ENCODE assay signal across 12 cellular contexts in the genomic region with DNA sequence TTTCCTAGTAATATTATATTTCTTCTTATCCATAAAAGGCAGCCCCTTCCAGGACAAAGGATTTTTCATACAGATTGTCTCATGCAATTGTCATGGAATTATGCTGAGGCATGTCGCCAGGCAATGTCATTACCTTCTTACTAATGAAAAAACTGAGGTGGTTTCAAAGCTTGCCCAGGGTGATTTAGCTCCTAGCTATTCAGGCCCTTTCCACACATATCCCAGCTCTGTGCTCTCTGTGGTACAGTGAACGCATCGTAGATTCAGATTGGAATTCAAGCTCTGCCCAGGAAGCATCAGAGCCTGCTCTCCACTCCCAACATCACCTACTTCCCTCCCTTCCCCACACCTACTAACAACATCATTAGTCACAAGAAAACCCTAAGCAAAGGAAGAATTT.
DNase-seq lines count a peak whose midpoint lies in the region; ATAC-seq, FAIRE-seq and TF ChIP-seq lines count a peak whose summit lies in the region.
"Had no signal": no experiment of that assay in that cellular context is flagged by ENCODE, and none has a peak within 500 bp of the region (broad histone marks: within the 10 kb centered on the region; RNA-seq: fewer than 3 reads in every experiment).

No MANE protein-coding gene starts in this region.

- H3K36me3 ChIP-seq in heart right ventricle = peaks cover 0 to 9% (median 0%) of the 10 kb centered on the region in 9 donors
- H3K36me3 ChIP-seq in brain microvascular endothelial cell (replicated peaks) = no peaks in the 10 kb centered on the region
- H3K36me3 ChIP-seq in kidney epithelial cell (ENCODE audit: control insufficient read depth, insufficient read depth, low read length) = no peaks in the 10 kb centered on the region

- H3K4me1 ChIP-seq in heart right ventricle = peaks cover 0 to 64% (median 28%) of the 10 kb centered on the region in 9 donors

- H3K27me3 ChIP-seq in heart right ventricle = no peaks in the 10 kb centered on the region
- H3K27me3 ChIP-seq in brain microvascular endothelial cell (replicated peaks) = no peaks in the 10 kb centered on the region
- H3K27me3 ChIP-seq in kidney epithelial cell (ENCODE audit: control insufficient read depth, insufficient read depth, low read length) = no peaks in the 10 kb centered on the region
- H3K27me3 ChIP-seq: BLaER1 treated with 17β-estradiol and CSF1 and Interleukin-3, amounts not matched to agents 10 nM and 100 nM had no signal

- in situ Hi-C loops in brain microvascular endothelial cell (cut with HindIII; ENCODE audit: low pct_ligation_motif_present, low sequenced_read_pairs) = no loop called here

- H3K4me3 ChIP-seq in heart right ventricle (no peak overlapping the region), brain microvascular endothelial cell (ENCODE audit: low read depth, low read length) (no peak overlapping the region), kidney epithelial cell (ENCODE audit: low read depth, low read length) (no peak overlapping the region)
- H3K4me3 ChIP-seq: BLaER1 treated with 17β-estradiol and CSF1 and Interleukin-3, amounts not matched to agents 10 nM and 100 nM had no signal

- peak overlapping the region in 6 of 10 donors; percentile 13 to 70 (median 62) for H3K27ac ChIP-seq in heart right ventricle
- peak overlapping the region; percentile 59 for H3K27ac ChIP-seq in brain microvascular endothelial cell
- H3K27ac ChIP-seq: BLaER1 treated with 17β-estradiol and CSF1 and Interleukin-3, amounts not matched to agents 10 nM and 100 nM had no signal

- intact Hi-C loops in heart right ventricle (cut with DNase I) (no loop called here), Right ventricle myocardium superior (cut with DNase I) (no loop called here)

- TF ChIP-seq CTCF in heart right ventricle (IDR thresholded peaks at IDR 0.05) (no peak), brain microvascular endothelial cell (IDR thresholded peaks at IDR 0.05; ENCODE audit: low read depth, low read length, missing control alignments) (no peak), kidney epithelial cell (IDR thresholded peaks at IDR 0.05; ENCODE audit: insufficient read depth, low read length, poor library complexity, severe bottlenecking) (no peak)

- 65 to 78% methylated on average over 3 of the region's 3 CpGs for WGBS in heart right ventricle, 2 donors

- no peak for FAIRE-seq in urothelium cell line (lab: Jason Lieb, UNC)

- ATAC-seq in heart right ventricle = peak in 1 of 8 donors; percentile 16
- ATAC-seq in Right ventricle myocardium superior (ENCODE audit: poor library complexity) = no peak
- ATAC-seq in GM21723 (IDR thresholded peaks at IDR 0.05; ENCODE audit: unreplicated experiment) = no peak
- ATAC-seq: natural killer cell had no signal

- no peak for DNase-seq in heart right ventricle
- DNase-seq in Right ventricle myocardium superior = no peak
- peak; percentile 72 for DNase-seq in brain microvascular endothelial cell
- peak; percentile 72 for DNase-seq in kidney epithelial cell (ENCODE audit: low read depth)
- DNase-seq in urothelium cell line (ENCODE audit: low spot score) = peak; percentile 13
- DNase-seq in NCI-H345 treated with DMSO at 0.1 percent for 48 hours (lab: John Stamatoyannopoulos, UW; ENCODE audit: unreplicated experiment) = no peak
- no peak for DNase-seq in cortex of kidney (lab: John Stamatoyannopoulos, UW)
- DNase-seq: amygdala, natural killer cell, NCI-H446 had no signal

- H3K9me3 ChIP-seq in heart right ventricle = peaks cover 0 to 9% (median 6%) of the 10 kb centered on the region in 11 donors

Comparison
In these comparisons a context has a peak if more than half of its experiments do, and no peak if none do; other contexts are left out.
1. DNase-seq: peak in brain microvascular endothelial cell (single experiment), kidney epithelial cell (single experiment) and urothelium cell line (single experiment); none in heart right ventricle (0 of 2), Right ventricle myocardium superior (single experiment), NCI-H345 treated with DMSO at 0.1 percent for 48 hours (single experiment) and cortex of kidney (single experiment).